Comparison of ENCODE assay signal across 8 cellular contexts in genomic region chr13:40667622-40667978, GRCh38. TPM values are rescaled to one million over a fixed set of nuclear protein-coding genes. Genes with fewer than 3 reads are reported as not detected.
DNase-seq lines count a peak whose midpoint lies in the region; ATAC-seq and TF ChIP-seq lines count a peak whose summit lies in the region.

No MANE protein-coding gene starts in this region.

- H3K36me3 ChIP-seq in MM.1S (replicated peaks; ENCODE audit: insufficient read depth, low read length): no peaks in the 10 kb centered on the region
- H3K36me3 ChIP-seq in naive thymus-derived CD4-positive, alpha-beta T cell (ENCODE audit: control insufficient read depth in 2 of 3, insufficient read depth in 3 of 3, low read length in 3 of 3): peaks cover 0 to 18% (median 0%) of the 10 kb centered on the region in 3 experiments

- no peak for TF ChIP-seq CTCF in AG09309 (IDR thresholded peaks at IDR 0.05; ENCODE audit: control insufficient read depth, insufficient read depth, low read depth, low read length, missing control alignments)
- no peak for TF ChIP-seq CTCF in MM.1S (IDR thresholded peaks at IDR 0.05; ENCODE audit: low read length)

- H3K9me3 Mint-ChIP-seq in effector memory CD8-positive, alpha-beta T cell: no peaks in the 10 kb centered on the region
- H3K9me3 Mint-ChIP-seq in naive thymus-derived CD4-positive, alpha-beta T cell: no peaks in the 10 kb centered on the region

- no peaks in the 10 kb centered on the region for H3K9me2 ChIP-seq in MM.1S (replicated peaks; ENCODE audit: insufficient read depth, low read length)

- H3K4me1 ChIP-seq in MM.1S (ENCODE audit: low read length): no peaks in the 10 kb centered on the region
- peaks cover 8 to 16% of the 10 kb centered on the region in 2 donors for H3K4me1 ChIP-seq in naive thymus-derived CD4-positive, alpha-beta T cell (ENCODE audit: control insufficient read depth in 2 of 2, insufficient read depth in 2 of 2, low read length in 2 of 2)

- no peaks in the 10 kb centered on the region for H4K20me1 ChIP-seq in MM.1S (ENCODE audit: insufficient read depth, low read length)

- peak overlapping the region; percentile 91 to 93 for H3K27ac Mint-ChIP-seq in effector memory CD8-positive, alpha-beta T cell
- peak overlapping the region; percentile 83 to 99 (median 92) for H3K27ac Mint-ChIP-seq in naive thymus-derived CD4-positive, alpha-beta T cell

- H3K9ac ChIP-seq in MM.1S (ENCODE audit: low read length): no peak overlapping the region

- no peak overlapping the region for H3K27ac ChIP-seq in MM.1S (ENCODE audit: low read length)
- peak overlapping the region; percentile 79 for H3K27ac ChIP-seq in naive thymus-derived CD4-positive, alpha-beta T cell (ENCODE audit: low read depth, low read length)

- in situ Hi-C loops in G401 (cut with HindIII; ENCODE audit: low sequenced_read_pairs): no loop called here

- H3K4me3 Mint-ChIP-seq in effector memory CD8-positive, alpha-beta T cell: peak overlapping the region; percentile 95 to 97
- H3K4me3 Mint-ChIP-seq in naive thymus-derived CD4-positive, alpha-beta T cell: peak overlapping the region; percentile 89 to 98 (median 92)

- H3K4me3 ChIP-seq in AG09309 (ENCODE audit: control insufficient read depth, low read depth, low read length): peak overlapping the region; percentile 51
- peak overlapping the region; percentile 66 for H3K4me3 ChIP-seq in MM.1S (ENCODE audit: low read length)
- peak overlapping the region; percentile 82 for H3K4me3 ChIP-seq in naive thymus-derived CD4-positive, alpha-beta T cell (ENCODE audit: low read length)

- POLR2A ChIA-PET in naive thymus-derived CD4-positive, alpha-beta T cell (lab: Charles Lee): interaction anchor here (0.8 to 2.5 kb wide), 6 partner anchors 15 to 480 kb away, joined by 3 to 9 read pairs (median 3); no protein-coding TSS in a partner anchor

- ATAC-seq in effector memory CD8-positive, alpha-beta T cell (replicated peaks): no peak
- no peak for ATAC-seq in naive thymus-derived CD4-positive, alpha-beta T cell
- ATAC-seq in GM19324 (IDR thresholded peaks at IDR 0.05; ENCODE audit: low FRiP score, unreplicated experiment) (no peak), GM21723 (IDR thresholded peaks at IDR 0.05; ENCODE audit: unreplicated experiment) (no peak)

- H2AFZ ChIP-seq in MM.1S (ENCODE audit: low read length): 0 out of 2 replicates have a peak overlapping the region, but pooled peaks have one; percentile 48

- DNase-seq in AG09309 (ENCODE audit: low read depth) (no peak), MM.1S (no peak), G401 (ENCODE audit: low spot score) (no peak)
- no peak for DNase-seq in effector memory CD8-positive, alpha-beta T cell
- peak in 3 of 9 donors; percentile 18 to 34 (median 25) for DNase-seq in naive thymus-derived CD4-positive, alpha-beta T cell
- no peak for DNase-seq in activated CD8-positive, alpha-beta memory T cell treated with anti-CD3 and anti-CD28 coated beads, Interleukin-2, amount 50 U/mL, for 4 hours

- CTCF ChIA-PET in naive thymus-derived CD4-positive, alpha-beta T cell (lab: Charles Lee): interaction anchor here (0.6 to 2.7 kb wide), 7 partner anchors 14 to 889 kb away, joined by 3 to 10 read pairs (median 4); no protein-coding TSS in a partner anchor

- H3K9me3 ChIP-seq in MM.1S (replicated peaks; ENCODE audit: insufficient read depth, low read length): no peaks in the 10 kb centered on the region
- H3K9me3 ChIP-seq in naive thymus-derived CD4-positive, alpha-beta T cell (ENCODE audit: control insufficient read depth in 2 of 3, low read length in 3 of 3): no peaks in the 10 kb centered on the region

- peaks cover 29% of the 10 kb centered on the region for H3K36me3 Mint-ChIP-seq in effector memory CD8-positive, alpha-beta T cell (ENCODE audit: insufficient read depth)
- peaks cover 0 to 8% (median 5%) of the 10 kb centered on the region in 5 donors for H3K36me3 Mint-ChIP-seq in naive thymus-derived CD4-positive, alpha-beta T cell

- peaks cover 10% of the 10 kb centered on the region for H3F3A ChIP-seq in MM.1S (ENCODE audit: insufficient read depth, low read length)

- H3K79me2 ChIP-seq in MM.1S (ENCODE audit: low read length): peaks cover 16% of the 10 kb centered on the region; the same call in 1 of the 2 replicates

- peak overlapping the region; percentile 49; the same call in 1 of the 2 replicates for H3K4me2 ChIP-seq in MM.1S (ENCODE audit: low read depth, low read length)

- intact Hi-C loops in naive thymus-derived CD4-positive, alpha-beta T cell (cut with micrococcal nuclease): loop anchor here (2.0 to 10.0 kb wide), 10 partner anchors 71 to 890 kb away; partner anchors contain the start of gene ELF1 (in 2 of the 2)

- no peaks in the 10 kb centered on the region for H3K27me3 Mint-ChIP-seq in effector memory CD8-positive, alpha-beta T cell
- H3K27me3 Mint-ChIP-seq in naive thymus-derived CD4-positive, alpha-beta T cell: no peaks in the 10 kb centered on the region

- H3K4me1 Mint-ChIP-seq in effector memory CD8-positive, alpha-beta T cell (ENCODE audit: low read depth in 2 of 2): peaks cover 16 to 26% of the 10 kb centered on the region in 2 donors
- H3K4me1 Mint-ChIP-seq in naive thymus-derived CD4-positive, alpha-beta T cell: peaks cover 18 to 48% (median 36%) of the 10 kb centered on the region in 7 donors

- H3K27me3 ChIP-seq in MM.1S (replicated peaks; ENCODE audit: insufficient read depth, low read length): no peaks in the 10 kb centered on the region
- H3K27me3 ChIP-seq in naive thymus-derived CD4-positive, alpha-beta T cell (ENCODE audit: control insufficient read depth in 2 of 2, insufficient read depth in 2 of 2, low read length in 2 of 2): no peaks in the 10 kb centered on the region

RNA-seq across cellular contexts. Expression of gene FOXO1, which starts 1.2 kb away (rescaled TPM):
- total RNA-seq in naive thymus-derived CD4-positive, alpha-beta T cell: 10 to 100 TPM; 36.4 to 97.6 (median 93.7) TPM
- polyA plus RNA-seq in naive thymus-derived CD4-positive, alpha-beta T cell: 10 to 100 TPM; 66.3 to 71.9 TPM
- total RNA-seq in G401 (2014; rRNA removed; shearing (Covaris generic)): 0.12 and 0.17 TPM in 2 replicates

Comparison
In these comparisons a context has a peak if more than half of its experiments do, and no peak if none do; other contexts are left out.
1. RNA of gene FOXO1, which starts 1.2 kb away (total RNA-seq): 36.4 to 97.6 TPM in naive thymus-derived CD4-positive, alpha-beta T cell; 0.12 to 0.17 TPM in G401; every median in the first group is over 10 times any median in the second.
2. Peak in every context shown above with its lines, with median percentiles within 50 percentile points of each other: H3K4me3 ChIP-seq.